ENCODE assay signal across 17 cellular contexts in the genomic region with DNA sequence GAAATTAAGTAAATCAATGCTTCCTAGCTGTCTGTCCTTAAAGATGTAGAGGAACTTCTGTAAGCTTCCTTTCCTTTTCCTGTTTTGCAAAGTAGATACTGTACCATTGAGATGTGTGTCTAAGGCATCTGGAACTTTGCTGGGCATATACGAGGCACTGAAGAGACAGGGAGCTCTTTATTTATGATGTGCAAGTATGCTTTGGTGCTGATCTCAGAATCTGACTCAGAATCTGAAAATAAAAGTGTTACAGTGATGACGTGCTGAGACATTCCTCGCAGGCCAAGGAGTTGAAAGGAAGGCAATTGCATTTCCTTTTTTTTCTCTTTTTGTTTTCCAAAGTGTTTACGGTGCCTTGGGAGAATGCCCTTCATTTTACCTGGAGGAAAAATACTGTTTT.
DNase-seq lines count a peak whose midpoint lies in the region; TF ChIP-seq lines count a peak whose summit lies in the region.
"Had no signal": no experiment of that assay in that cellular context is flagged by ENCODE, and none has a peak within 500 bp of the region (broad histone marks: within the 10 kb centered on the region; RNA-seq: fewer than 3 reads in every experiment).

No MANE protein-coding gene starts in this region.

- H3K9me3 Mint-ChIP-seq in activated naive CD8-positive, alpha-beta T cell treated with anti-CD3 and anti-CD28 coated beads for 36 hours: peaks cover 4% of the 10 kb centered on the region
- H3K9me3 Mint-ChIP-seq: activated T-helper 1 cell treated with anti-CD3 and anti-CD28 coated beads, Interleukin-12 subunit alpha, Interleukin-12 subunit beta, Interleukin-2, Interleukin-4 antibody, amounts not matched to agents 30 ng/mL and 10 ng/mL and 1 ng/mL, durations not matched to agents 14 hours and 24 hours and 36 hours; type B pancreatic cell had no signal

- H3K27ac Mint-ChIP-seq in activated naive CD8-positive, alpha-beta T cell treated with anti-CD3 and anti-CD28 coated beads for 36 hours: no peak overlapping the region
- H3K27ac Mint-ChIP-seq: activated CD8-positive, alpha-beta T cell treated with anti-CD3 and anti-CD28 coated beads for 36 hours; activated T-helper 1 cell treated with anti-CD3 and anti-CD28 coated beads, Interleukin-12 subunit alpha, Interleukin-12 subunit beta, Interleukin-2, Interleukin-4 antibody, amounts not matched to agents 30 ng/mL and 10 ng/mL and 1 ng/mL, durations not matched to agents 14 hours and 24 hours and 36 hours; type B pancreatic cell had no signal

- TF ChIP-seq CTCF in BJ (IDR thresholded peaks at IDR 0.05; ENCODE audit: insufficient read depth, low read depth, low read length): no peak

- no peaks in the 10 kb centered on the region for H3K36me3 Mint-ChIP-seq in activated naive CD8-positive, alpha-beta T cell treated with anti-CD3 and anti-CD28 coated beads for 36 hours
- H3K36me3 Mint-ChIP-seq: type B pancreatic cell had no signal

- DNase-seq in BJ (ENCODE audit: low read depth) (peak; percentile 65), NCI-H460 (ENCODE audit: extremely low read depth, low read depth) (peak; percentile 70), dedifferentiated amniotic fluid mesenchymal stem cell (ENCODE audit: extremely low spot score) (peak; percentile 66), myocyte (ENCODE audit: low read depth) (peak; percentile 44), NCI-H748 treated with DMSO at 0.1 percent for 48 hours (lab: John Stamatoyannopoulos, UW) (no peak), NCI-H510A (lab: John Stamatoyannopoulos, UW) (no peak), OCI-M2 (lab: John Stamatoyannopoulos, UW; ENCODE audit: unreplicated experiment) (no peak)
- DNase-seq in activated naive CD8-positive, alpha-beta T cell treated with anti-CD3 and anti-CD28 coated beads for 36 hours: no peak
- DNase-seq: activated CD8-positive, alpha-beta T cell treated with anti-CD3 and anti-CD28 coated beads for 36 hours; anterior cingulate cortex; dorsolateral prefrontal cortex; gastrocnemius medialis; NCI-H1417 treated with DMSO at 0.1 percent for 48 hours; sigmoid colon had no signal

- POLR2A ChIA-PET in BJ (lab: Charles Lee): no interaction called here

- H3K27me3 Mint-ChIP-seq in activated naive CD8-positive, alpha-beta T cell treated with anti-CD3 and anti-CD28 coated beads for 36 hours: peaks cover 4% of the 10 kb centered on the region
- H3K27me3 Mint-ChIP-seq: activated CD8-positive, alpha-beta T cell treated with anti-CD3 and anti-CD28 coated beads for 36 hours; type B pancreatic cell had no signal

- no peak overlapping the region for H3K4me3 Mint-ChIP-seq in activated naive CD8-positive, alpha-beta T cell treated with anti-CD3 and anti-CD28 coated beads for 36 hours
- H3K4me3 Mint-ChIP-seq: activated CD8-positive, alpha-beta T cell treated with anti-CD3 and anti-CD28 coated beads for 36 hours; activated T-helper 1 cell treated with anti-CD3 and anti-CD28 coated beads, Interleukin-12 subunit alpha, Interleukin-12 subunit beta, Interleukin-2, Interleukin-4 antibody, amounts not matched to agents 30 ng/mL and 10 ng/mL and 1 ng/mL, durations not matched to agents 14 hours and 24 hours and 36 hours; type B pancreatic cell had no signal

- CTCF ChIA-PET in BJ (lab: Yijun Ruan, JAX): interaction anchor here (0.8 kb wide), 1 partner anchor 15 kb away, joined by 3 read pairs; no protein-coding TSS in a partner anchor

- no peaks in the 10 kb centered on the region for H3K4me1 Mint-ChIP-seq in activated naive CD8-positive, alpha-beta T cell treated with anti-CD3 and anti-CD28 coated beads for 36 hours

- no peaks in the 10 kb centered on the region for H3K27me3 ChIP-seq in BJ (ENCODE audit: control insufficient read depth, insufficient read depth, low read length)
- H3K27me3 ChIP-seq: dorsolateral prefrontal cortex, gastrocnemius medialis, sigmoid colon had no signal

- H3K36me3 ChIP-seq in BJ (ENCODE audit: control insufficient read depth, insufficient read depth, low read length): no peaks in the 10 kb centered on the region
- H3K36me3 ChIP-seq: gastrocnemius medialis, HAP-1, sigmoid colon had no signal

- no peak overlapping the region for H3K4me3 ChIP-seq in BJ (ENCODE audit: low read depth, low read length)
- H3K4me3 ChIP-seq: dorsolateral prefrontal cortex, gastrocnemius medialis, HAP-1, sigmoid colon had no signal

Comparison
In these comparisons a context has a peak if more than half of its experiments do, and no peak if none do; other contexts are left out.
1. DNase-seq: peak in BJ (single experiment), NCI-H460 (single experiment), dedifferentiated amniotic fluid mesenchymal stem cell (single experiment) and myocyte (single experiment); none in activated naive CD8-positive, alpha-beta T cell treated with anti-CD3 and anti-CD28 coated beads for 36 hours (single experiment), NCI-H748 treated with DMSO at 0.1 percent for 48 hours (single experiment), NCI-H510A (single experiment) and OCI-M2 (single experiment).